22 cellular contexts compared by ENCODE assay signal in genomic region chr15:81071130-81071529, GRCh38.
A peak's percentile ranks its signal among the peaks of the same experiment; 100 is the strongest.
DNase-seq lines count a peak whose midpoint lies in the region; ATAC-seq and TF ChIP-seq lines count a peak whose summit lies in the region.
"Had no signal": no experiment of that assay in that cellular context is flagged by ENCODE, and none has a peak within 500 bp of the region (broad histone marks: within the 10 kb centered on the region; RNA-seq: fewer than 3 reads in every experiment).

No MANE protein-coding gene starts in this region.

- H3K79me2 ChIP-seq in GM23248 (ENCODE audit: insufficient read depth): no peaks in the 10 kb centered on the region

- TF ChIP-seq EP300 in upper lobe of left lung (IDR thresholded peaks at IDR 0.05): no peak

- H3K4me3 ChIP-seq in GM23248 (no peak overlapping the region), astrocyte of the spinal cord (ENCODE audit: low read depth, low read length) (no peak overlapping the region), fibroblast of the aortic adventitia (ENCODE audit: low read depth, low read length) (no peak overlapping the region), upper lobe of left lung (no peak overlapping the region), lower leg skin (ENCODE audit: low read depth, poor library complexity, severe bottlenecking) (no peak overlapping the region)
- H3K4me3 ChIP-seq: mucosa of descending colon had no signal

- DNase-seq in GM23248 (peak; percentile 66), astrocyte of the spinal cord (ENCODE audit: low read depth, low spot score) (peak; percentile 47), fibroblast of the aortic adventitia (ENCODE audit: low read depth) (peak; percentile 72), upper lobe of left lung (no peak), lower leg skin (ENCODE audit: low spot score in 2 of 2) (no peak), mesenteric fat pad (ENCODE audit: low spot score) (no peak)
- DNase-seq: activated CD4-positive, alpha-beta T cell treated with anti-CD3 and anti-CD28 coated beads, Interleukin-2, amount 10 ng/mL, durations not matched to agents 7 days and 5 days; activated naive CD4-positive, alpha-beta T cell treated with anti-CD3 and anti-CD28 coated beads for 36 hours; activated T-cell treated with anti-CD3 and anti-CD28 coated beads for 4 hours; CD4-positive, CD25-positive, alpha-beta regulatory T cell; central memory CD4-positive, alpha-beta T cell; KG1; kidney; mucosa of descending colon; NCI-H1417; NCI-H2171; nucleus accumbens; stimulated activated CD4-positive, alpha-beta T cell treated with anti-CD3 and anti-CD28 coated beads, Interleukin-4, amount 100 ng/mL, for 24 hours; stimulated activated CD8-positive, alpha-beta memory T cell treated with anti-CD3 and anti-CD28 coated beads, Interleukin-4, amount 100 ng/mL, for 48 hours had no signal

- no peaks in the 10 kb centered on the region; the same call in 1 of the 2 replicates for H3F3A ChIP-seq in GM23248 (ENCODE audit: insufficient read depth)

- intact Hi-C loops in lower leg skin (cut with DNase I; ENCODE audit: low total_unique reads): no loop called here

- no peak overlapping the region for H3K9ac ChIP-seq in GM23248

- no peak for TF ChIP-seq POLR2A in upper lobe of left lung (IDR thresholded peaks at IDR 0.05)
- TF ChIP-seq POLR2A in lower leg skin (IDR thresholded peaks at IDR 0.05): no peak

- in situ Hi-C loops in GM23248 (cut with MboI): no loop called here
- in situ Hi-C loops in astrocyte of the spinal cord (cut with HindIII; ENCODE audit: low sequenced_read_pairs): no loop called here

- H3K27me3 ChIP-seq in GM23248 (replicated peaks; ENCODE audit: insufficient read depth): no peaks in the 10 kb centered on the region
- no peaks in the 10 kb centered on the region for H3K27me3 ChIP-seq in upper lobe of left lung

- whole genome bisulfite sequencing in GM23248 (ENCODE audit: low coverage in 1 of 2, low lambda C conversion rate in 2 of 2, missing lambda C conversion rate in 2 of 2), 2 experiments: 48 to 78% methylated on average over 1 of the region's 1 CpG
- 71% methylated on average over 1 of the region's 1 CpG for WGBS in upper lobe of left lung, 2 donors
- 41 to 52% methylated on average over 1 of the region's 1 CpG for WGBS in lower leg skin, 2 donors

- H4K20me1 ChIP-seq in GM23248 (ENCODE audit: insufficient read depth): no peaks in the 10 kb centered on the region

- H3K27ac ChIP-seq in GM23248 (peak overlapping the region; percentile 0; the same call in 1 of the 2 replicates), upper lobe of left lung (no peak overlapping the region)

- H2AFZ ChIP-seq in GM23248: no peak overlapping the region

- peaks cover 5% of the 10 kb centered on the region; the same call in 1 of the 2 replicates for H3K4me1 ChIP-seq in GM23248 (ENCODE audit: insufficient read depth)
- H3K4me1 ChIP-seq in upper lobe of left lung: no peaks in the 10 kb centered on the region

- peak; percentile 40 to 55 for ATAC-seq in upper lobe of left lung (ENCODE audit: low FRiP score in 2 of 2)
- ATAC-seq in GM18907 (IDR thresholded peaks at IDR 0.05; ENCODE audit: unreplicated experiment): no peak
- ATAC-seq: mucosa of descending colon, Panc1, SK-N-SH treated with all-trans-retinoic acid at 6 μM for 48 hours had no signal

- H3K9me3 ChIP-seq in GM23248 (ENCODE audit: low read depth) (no peaks in the 10 kb centered on the region), upper lobe of left lung (no peaks in the 10 kb centered on the region)
- H3K9me3 ChIP-seq: mucosa of descending colon had no signal

- H3K36me3 ChIP-seq in GM23248 (ENCODE audit: low read depth): no peaks in the 10 kb centered on the region
- H3K36me3 ChIP-seq in upper lobe of left lung: no peaks in the 10 kb centered on the region

- H3K4me2 ChIP-seq in GM23248 (ENCODE audit: unreplicated experiment): peak overlapping the region; percentile 9

- no peaks in the 10 kb centered on the region for H3K9me2 ChIP-seq in GM23248 (ENCODE audit: insufficient read depth)

- TF ChIP-seq CTCF in astrocyte of the spinal cord (IDR thresholded peaks at IDR 0.05; ENCODE audit: low read depth, low read length): no peak
- TF ChIP-seq CTCF in fibroblast of the aortic adventitia (IDR thresholded peaks at IDR 0.05; ENCODE audit: insufficient read depth, low read length): no peak
- TF ChIP-seq CTCF in upper lobe of left lung (IDR thresholded peaks at IDR 0.05): no peak
- TF ChIP-seq CTCF in lower leg skin (IDR thresholded peaks at IDR 0.05): no peak

Comparison
In these comparisons a context has a peak if more than half of its experiments do, and no peak if none do; other contexts are left out.
1. DNase-seq: peak in GM23248 (single experiment), astrocyte of the spinal cord (single experiment) and fibroblast of the aortic adventitia (single experiment); none in upper lobe of left lung (0 of 2), lower leg skin (0 of 2) and mesenteric fat pad (single experiment).